Comparison of ENCODE assay signal across 7 cellular contexts in genomic region chr2:16003152-16003551, GRCh38.
"Had no signal": no experiment of that assay in that cellular context is flagged by ENCODE, and none has a peak within 500 bp of the region (broad histone marks: within the 10 kb centered on the region; RNA-seq: fewer than 3 reads in every experiment).

No MANE protein-coding gene starts in this region.

- H3K4me3 ChIP-seq: K562 had no signal

- H3K27ac Mint-ChIP-seq: IgD-negative memory B cell had no signal

- DNase-seq: IMR-90, KBM-7, KG1 had no signal

- H3K4me3 Mint-ChIP-seq: IgD-negative memory B cell had no signal

- ATAC-seq: HepG2, K562 had no signal

- FAIRE-seq: HepG2, HTR-8/SVneo, K562 had no signal

- H3K4me1 Mint-ChIP-seq: IgD-negative memory B cell had no signal
